1 cellular context compared by ENCODE assay signal in the genomic region with DNA sequence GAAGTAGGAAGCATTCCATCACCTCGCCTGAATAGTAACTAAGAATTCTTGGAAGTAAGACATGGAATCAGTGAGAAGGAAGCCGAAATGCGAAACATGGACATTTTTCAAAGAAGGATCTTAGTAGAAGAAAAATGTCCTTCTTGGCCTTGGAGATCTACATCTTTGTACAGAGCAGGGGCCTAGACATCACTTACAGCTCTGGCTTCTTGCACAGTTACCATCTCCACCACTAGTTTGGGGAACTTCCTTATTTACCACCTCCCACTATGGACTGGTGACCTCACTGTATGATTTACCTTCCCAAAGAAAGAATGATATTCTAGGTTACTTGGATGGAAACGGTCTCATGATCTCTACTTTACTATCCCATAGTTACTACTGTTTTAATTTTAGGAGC.
TF ChIP-seq lines count a peak whose summit lies in the region.

No MANE protein-coding gene starts in this region.

TF ChIP-seq in K562, 482 proteins besides CTCF, POLR2A, EP300 and RAD21:
- TF ChIP-seq FOXK2 (conservative IDR thresholded peaks at IDR 0.05 in 1 of 2, IDR thresholded peaks at IDR 0.05 in 1 of 2; ENCODE audit: low read depth in 2 of 2) (peak; percentile 44 to 58; a peak in 2 of 4 replicates), DMBX1 (CRISPR knock-in tag; IDR thresholded peaks at IDR 0.05; ENCODE audit: borderline replicate concordance) (0 out of 2 replicates have a peak, but pooled peaks have one; percentile 17), CREM (IDR thresholded peaks at IDR 0.05; ENCODE audit: low read depth) (0 out of 2 replicates have a peak, but pooled peaks have one; percentile 14), CTBP1 (IDR thresholded peaks at IDR 0.05; ENCODE audit: borderline replicate concordance) (peak; percentile 57), JUND (IDR thresholded peaks at IDR 0.05; ENCODE audit: borderline replicate concordance, low read depth, low read length) (no peak), JUND (tag; IDR thresholded peaks at IDR 0.05; ENCODE audit: borderline replicate concordance, low read depth, low read length) (0 out of 3 replicates have a peak, but pooled peaks have one; percentile 32), ATF7 (IDR thresholded peaks at IDR 0.05) (peak; percentile 19; the same call in 1 of the 2 replicates), CHD2 (IDR thresholded peaks at IDR 0.05; ENCODE audit: low read depth, low read length) (no peak), ETV6 (IDR thresholded peaks at IDR 0.05; ENCODE audit: borderline replicate concordance in 1 of 2, low read depth in 2 of 2, low read length in 1 of 2) (peak in 1 of 2 experiments; percentile 50; a peak in 1 of 4 replicates), ETV6 (CRISPR knock-in tag; IDR thresholded peaks at IDR 0.05; ENCODE audit: borderline replicate concordance) (no peak), ZNF408 (CRISPR knock-in tag; IDR thresholded peaks at IDR 0.05; ENCODE audit: low read depth) (no peak), ZC3H11A (IDR thresholded peaks at IDR 0.05; ENCODE audit: low read depth, low read length) (no peak), ZNF354B (CRISPR knock-in tag; IDR thresholded peaks at IDR 0.05) (no peak), ZBED1 (IDR thresholded peaks at IDR 0.05) (no peak)
- TF ChIP-seq, protein P1, sequence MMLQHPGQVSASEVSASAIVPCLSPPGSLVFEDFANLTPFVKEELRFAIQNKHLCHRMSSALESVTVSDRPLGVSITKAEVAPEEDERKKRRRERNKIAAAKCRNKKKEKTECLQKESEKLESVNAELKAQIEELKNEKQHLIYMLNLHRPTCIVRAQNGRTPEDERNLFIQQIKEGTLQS (IDR thresholded peaks at IDR 0.05) = peak; percentile 42; the same call in 1 of the 2 replicates
- TF ChIP-seq, protein P1 (CRISPR knock-in tag; conservative IDR thresholded peaks at IDR 0.05) = no peak
- TF ChIP-seq, protein P2, sequence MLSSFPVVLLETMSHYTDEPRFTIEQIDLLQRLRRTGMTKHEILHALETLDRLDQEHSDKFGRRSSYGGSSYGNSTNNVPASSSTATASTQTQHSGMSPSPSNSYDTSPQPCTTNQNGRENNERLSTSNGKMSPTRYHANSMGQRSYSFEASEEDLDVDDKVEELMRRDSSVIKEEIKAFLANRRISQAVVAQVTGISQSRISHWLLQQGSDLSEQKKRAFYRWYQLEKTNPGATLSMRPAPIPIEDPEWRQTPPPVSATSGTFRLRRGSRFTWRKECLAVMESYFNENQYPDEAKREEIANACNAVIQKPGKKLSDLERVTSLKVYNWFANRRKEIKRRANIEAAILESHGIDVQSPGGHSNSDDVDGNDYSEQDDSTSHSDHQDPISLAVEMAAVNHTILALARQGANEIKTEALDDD (IDR thresholded peaks at IDR 0.05) = peak; percentile 81
- TF ChIP-seq, protein P3, sequence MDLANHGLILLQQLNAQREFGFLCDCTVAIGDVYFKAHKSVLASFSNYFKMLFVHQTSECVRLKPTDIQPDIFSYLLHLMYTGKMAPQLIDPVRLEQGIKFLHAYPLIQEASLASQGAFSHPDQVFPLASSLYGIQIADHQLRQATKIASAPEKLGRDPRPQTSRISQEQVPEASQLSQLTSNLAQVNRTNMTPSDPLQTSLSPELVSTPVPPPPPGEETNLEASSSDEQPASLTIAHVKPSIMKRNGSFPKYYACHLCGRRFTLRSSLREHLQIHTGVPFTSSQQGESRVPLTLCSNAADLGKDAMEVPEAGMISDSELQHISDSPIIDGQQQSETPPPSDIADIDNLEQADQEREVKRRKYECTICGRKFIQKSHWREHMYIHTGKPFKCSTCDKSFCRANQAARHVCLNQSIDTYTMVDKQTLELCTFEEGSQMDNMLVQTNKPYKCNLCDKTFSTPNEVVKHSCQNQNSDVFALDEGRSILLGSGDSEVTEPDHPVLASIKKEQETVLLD (IDR thresholded peaks at IDR 0.05) = no peak
